Comparison of ENCODE assay signal across 6 cellular contexts in genomic region chr11:32289701-32290100, GRCh38.
"Had no signal": no experiment of that assay in that cellular context is flagged by ENCODE, and none has a peak within 500 bp of the region (broad histone marks: within the 10 kb centered on the region; RNA-seq: fewer than 3 reads in every experiment).

No MANE protein-coding gene starts in this region.

- H3K4me3 ChIP-seq: GM23248 had no signal

- H3K27ac ChIP-seq: GM23248 had no signal

- H2AFZ ChIP-seq: GM23248 had no signal

- DNase-seq: GM23248, GOT3, H9, HCEC 1CT had no signal

- H3K9ac ChIP-seq: GM23248 had no signal

- FAIRE-seq: H54, HTR-8/SVneo had no signal
